Comparison of ENCODE assay signal across 8 cellular contexts in genomic region chr2:86193901-86194567, GRCh38. TPM values are rescaled to one million over a fixed set of nuclear protein-coding genes. Genes with fewer than 3 reads are reported as not detected.
A peak's percentile ranks its signal among the peaks of the same experiment; 100 is the strongest.
DNase-seq lines count a peak whose midpoint lies in the region; ATAC-seq and TF ChIP-seq lines count a peak whose summit lies in the region.

No MANE protein-coding gene starts in this region.

- 68 to 74% methylated on average over 7 of the region's 7 CpGs for WGBS in GM23248 (ENCODE audit: low coverage in 1 of 2, low lambda C conversion rate in 2 of 2, missing lambda C conversion rate in 2 of 2), 2 experiments
- WGBS in esophagus muscularis mucosa, result 69% methylated on average over 7 of the region's 7 CpGs

- no peak for TF ChIP-seq EP300 in esophagus muscularis mucosa (IDR thresholded peaks at IDR 0.05)

- H3K27me3 ChIP-seq in GM23248 (replicated peaks; ENCODE audit: insufficient read depth), result no peaks in the 10 kb centered on the region
- H3K27me3 ChIP-seq in esophagus muscularis mucosa, result no peaks in the 10 kb centered on the region

- peak overlapping the region; percentile 82 for H3K4me2 ChIP-seq in GM23248 (ENCODE audit: unreplicated experiment)

- H3K9me3 ChIP-seq in GM23248 (ENCODE audit: low read depth) (no peaks in the 10 kb centered on the region), esophagus muscularis mucosa (no peaks in the 10 kb centered on the region)

- H3K4me3 ChIP-seq in GM23248, result peak overlapping the region; percentile 96
- H3K4me3 ChIP-seq in esophagus muscularis mucosa, result peak overlapping the region; percentile 64 to 100 (median 97)

- in situ Hi-C loops in GM23248 (cut with MboI), result no loop called here

- TF ChIP-seq CTCF in esophagus muscularis mucosa (IDR thresholded peaks at IDR 0.05), result no peak

- intact Hi-C loops in esophagus muscularis mucosa (cut with DNase I), result no loop called here

- H3K9ac ChIP-seq in GM23248, result peak overlapping the region; percentile 98

- H4K20me1 ChIP-seq in GM23248 (ENCODE audit: insufficient read depth), result 0 out of 2 replicates have a peak, but pooled peaks cover 5% of the 10 kb centered on the region

- peaks cover 38% of the 10 kb centered on the region for H3F3A ChIP-seq in GM23248 (ENCODE audit: insufficient read depth)

- H2AFZ ChIP-seq in GM23248, result peak overlapping the region; percentile 60; the same call in 1 of the 2 replicates

- no peak for TF ChIP-seq POLR2A in esophagus muscularis mucosa (IDR thresholded peaks at IDR 0.05; ENCODE audit: low read depth)

- peak overlapping the region; percentile 99 for H3K27ac ChIP-seq in GM23248
- H3K27ac ChIP-seq in esophagus muscularis mucosa (replicated peaks in 1 of 4), result peak overlapping the region; percentile 94 to 100 (median 100)

- peaks cover 59% of the 10 kb centered on the region for H3K79me2 ChIP-seq in GM23248 (ENCODE audit: insufficient read depth)

- DNase-seq in GM23248 (peak; percentile 57), RPMI7951 (ENCODE audit: low read depth) (peak; percentile 34), esophagus muscularis mucosa (ENCODE audit: extremely low spot score) (no peak), renal cortical epithelial cell (ENCODE audit: low read depth) (peak; percentile 17), iPS-NIHi7 (ENCODE audit: extremely low spot score) (no peak), NCI-H1436 treated with DMSO at 0.1 percent for 48 hours (lab: John Stamatoyannopoulos, UW) (no peak)
- DNase-seq in activated CD4-positive, CD25-positive, alpha-beta regulatory T cell treated with anti-CD3 and anti-CD28 coated beads, Interleukin-2, amount 50 U/mL, for 72 hours, result no peak

- H3K9me2 ChIP-seq in GM23248 (ENCODE audit: insufficient read depth), result no peaks in the 10 kb centered on the region

- ATAC-seq in GM19324 (IDR thresholded peaks at IDR 0.05; ENCODE audit: low FRiP score, unreplicated experiment), result no peak

- H3K36me3 ChIP-seq in GM23248 (ENCODE audit: low read depth), result no peaks in the 10 kb centered on the region
- peaks cover 0 to 9% (median 3%) of the 10 kb centered on the region in 4 donors for H3K36me3 ChIP-seq in esophagus muscularis mucosa

- H3K4me1 ChIP-seq in GM23248 (ENCODE audit: insufficient read depth), result peaks cover 13% of the 10 kb centered on the region; the same call in 1 of the 2 replicates
- peaks cover 52 to 71% (median 68%) of the 10 kb centered on the region in 4 donors for H3K4me1 ChIP-seq in esophagus muscularis mucosa

RNA-seq across cellular contexts. Expression of gene IMMT, which starts 1.2 kb away (rescaled TPM):
- 46.4 and 60.4 TPM in 2 replicates for total RNA-seq in GM23248 (2014; rRNA removed; shearing (Covaris generic))
- 75.4 and 76.3 TPM in 2 replicates for polyA plus RNA-seq in GM23248 (2016; fragmentation: Nextera tagmentation; extraction: Ambion mirVana)
- 80.7 and 97.8 TPM in 2 replicates for total RNA-seq in RPMI7951 (2014; rRNA removed; shearing (Covaris generic))
- total RNA-seq in esophagus muscularis mucosa, result 10 to 100 TPM; 53.5 to 68.1 (median 66.6) TPM
- 57.1 and 98.5 TPM in 2 replicates for total RNA-seq in renal cortical epithelial cell

RNA-seq across cellular contexts. Expression of gene MRPL35, which starts 5.2 kb away (rescaled TPM):
- 17.3 and 18.9 TPM in 2 replicates for total RNA-seq in GM23248 (2014; rRNA removed; shearing (Covaris generic))
- polyA plus RNA-seq in GM23248 (2016; fragmentation: Nextera tagmentation; extraction: Ambion mirVana), result 45.2 and 46.2 TPM in 2 replicates
- total RNA-seq in RPMI7951 (2014; rRNA removed; shearing (Covaris generic)), result 110 and 159 TPM in 2 replicates
- total RNA-seq in esophagus muscularis mucosa, result 10 to 100 TPM; 28.0 to 37.8 (median 32.4) TPM
- total RNA-seq in renal cortical epithelial cell, result 32.0 and 51.7 TPM in 2 replicates

Comparison
In these comparisons a context has a peak if more than half of its experiments do, and no peak if none do; other contexts are left out.
1. DNase-seq: peak in GM23248 (single experiment), RPMI7951 (single experiment) and renal cortical epithelial cell (single experiment); none in esophagus muscularis mucosa (single experiment), activated CD4-positive, CD25-positive, alpha-beta regulatory T cell treated with anti-CD3 and anti-CD28 coated beads, Interleukin-2, amount 50 U/mL, for 72 hours (single experiment), iPS-NIHi7 (single experiment) and NCI-H1436 treated with DMSO at 0.1 percent for 48 hours (single experiment).